ENCODE assay signal across 1 cellular context in genomic region chr11:121564948-121565684, GRCh38.
TF ChIP-seq lines count a peak whose summit lies in the region.

No MANE protein-coding gene starts in this region.

TF ChIP-seq in HepG2, 621 proteins besides CTCF, POLR2A, EP300 and RAD21 (continued from another document and continues in another):
- TF ChIP-seq FOXC1 (CRISPR knock-in tag; IDR thresholded peaks at IDR 0.05; ENCODE audit: borderline replicate concordance) (no peak), HES4 (CRISPR knock-in tag; IDR thresholded peaks at IDR 0.05; ENCODE audit: borderline replicate concordance) (no peak), CBX1 (IDR thresholded peaks at IDR 0.05; ENCODE audit: low read depth) (no peak), ZNF777 (CRISPR knock-in tag; IDR thresholded peaks at IDR 0.05) (no peak), ZNF672 (CRISPR knock-in tag; IDR thresholded peaks at IDR 0.05) (no peak), ZNF547 (CRISPR knock-in tag; IDR thresholded peaks at IDR 0.05) (no peak), ZNF616 (CRISPR knock-in tag; IDR thresholded peaks at IDR 0.05; ENCODE audit: low read depth) (no peak), BRCA1 (CRISPR knock-in tag; IDR thresholded peaks at IDR 0.05) (no peak), SOX13 (IDR thresholded peaks at IDR 0.05) (no peak), SOX13 (CRISPR knock-in tag; conservative IDR thresholded peaks at IDR 0.05 in 1 of 2, IDR thresholded peaks at IDR 0.05 in 1 of 2) (peak in 1 of 2 experiments; percentile 85; a peak in 2 of 4 replicates), ZFP41 (CRISPR knock-in tag; IDR thresholded peaks at IDR 0.05; ENCODE audit: borderline replicate concordance) (no peak), TBP (CRISPR knock-in tag; IDR thresholded peaks at IDR 0.05) (no peak), HNRNPLL (IDR thresholded peaks at IDR 0.05; ENCODE audit: low read depth, low read length, poor library complexity, severe bottlenecking) (no peak), KDM5A (IDR thresholded peaks at IDR 0.05; ENCODE audit: borderline replicate concordance, low read length) (no peak; the same call in 1 of the 2 replicates), ZFYVE20 (CRISPR knock-in tag; IDR thresholded peaks at IDR 0.05; ENCODE audit: borderline replicate concordance, low read depth) (no peak), PCBP2 (optimal IDR thresholded peaks at IDR 0.05; ENCODE audit: low read depth, low read length, poor library complexity, severe bottlenecking) (no peak), SRSF1 (optimal IDR thresholded peaks at IDR 0.05; ENCODE audit: low read depth, low read length) (no peak), MIXL1 (CRISPR knock-in tag; IDR thresholded peaks at IDR 0.05) (peak; percentile 98), RARA (CRISPR knock-in tag; IDR thresholded peaks at IDR 0.05) (peak; percentile 86), PITX1 (CRISPR knock-in tag; IDR thresholded peaks at IDR 0.05) (peak; percentile 53; the same call in 1 of the 2 replicates), SRSF4 (IDR thresholded peaks at IDR 0.05; ENCODE audit: low read depth, low read length, poor library complexity, severe bottlenecking) (no peak), MAFG (CRISPR knock-in tag; IDR thresholded peaks at IDR 0.05) (no peak), ZNF713 (CRISPR knock-in tag; IDR thresholded peaks at IDR 0.05) (no peak), TCF7 (IDR thresholded peaks at IDR 0.05; ENCODE audit: low read depth) (peak; percentile 72), ATF1 (CRISPR knock-in tag; IDR thresholded peaks at IDR 0.05) (peak; percentile 45; the same call in 1 of the 2 replicates), ZNF431 (CRISPR knock-in tag; IDR thresholded peaks at IDR 0.05; ENCODE audit: borderline replicate concordance, low read depth) (no peak; the same call in 1 of the 2 replicates), IRX3 (CRISPR knock-in tag; IDR thresholded peaks at IDR 0.05; ENCODE audit: borderline replicate concordance, low read depth) (no peak), MED13 (CRISPR knock-in tag; IDR thresholded peaks at IDR 0.05) (peak; percentile 64; the same call in 1 of the 2 replicates), NFKBIZ (CRISPR knock-in tag; IDR thresholded peaks at IDR 0.05) (peak; percentile 82; the same call in 1 of the 2 replicates), NFRKB (IDR thresholded peaks at IDR 0.05) (no peak), ZNF235 (CRISPR knock-in tag; IDR thresholded peaks at IDR 0.05; ENCODE audit: borderline replicate concordance) (no peak), TGIF2 (CRISPR knock-in tag; IDR thresholded peaks at IDR 0.05) (peak; percentile 70; the same call in 1 of the 2 replicates), POLR2AphosphoS2 (IDR thresholded peaks at IDR 0.05; ENCODE audit: low read depth, low read length) (no peak), ZNF263 (CRISPR knock-in tag; IDR thresholded peaks at IDR 0.05) (no peak)
- TF ChIP-seq, protein P1, sequence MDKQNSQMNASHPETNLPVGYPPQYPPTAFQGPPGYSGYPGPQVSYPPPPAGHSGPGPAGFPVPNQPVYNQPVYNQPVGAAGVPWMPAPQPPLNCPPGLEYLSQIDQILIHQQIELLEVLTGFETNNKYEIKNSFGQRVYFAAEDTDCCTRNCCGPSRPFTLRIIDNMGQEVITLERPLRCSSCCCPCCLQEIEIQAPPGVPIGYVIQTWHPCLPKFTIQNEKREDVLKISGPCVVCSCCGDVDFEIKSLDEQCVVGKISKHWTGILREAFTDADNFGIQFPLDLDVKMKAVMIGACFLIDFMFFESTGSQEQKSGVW (CRISPR knock-in tag; IDR thresholded peaks at IDR 0.05; ENCODE audit: borderline replicate concordance), result no peak
- TF ChIP-seq, protein P2, sequence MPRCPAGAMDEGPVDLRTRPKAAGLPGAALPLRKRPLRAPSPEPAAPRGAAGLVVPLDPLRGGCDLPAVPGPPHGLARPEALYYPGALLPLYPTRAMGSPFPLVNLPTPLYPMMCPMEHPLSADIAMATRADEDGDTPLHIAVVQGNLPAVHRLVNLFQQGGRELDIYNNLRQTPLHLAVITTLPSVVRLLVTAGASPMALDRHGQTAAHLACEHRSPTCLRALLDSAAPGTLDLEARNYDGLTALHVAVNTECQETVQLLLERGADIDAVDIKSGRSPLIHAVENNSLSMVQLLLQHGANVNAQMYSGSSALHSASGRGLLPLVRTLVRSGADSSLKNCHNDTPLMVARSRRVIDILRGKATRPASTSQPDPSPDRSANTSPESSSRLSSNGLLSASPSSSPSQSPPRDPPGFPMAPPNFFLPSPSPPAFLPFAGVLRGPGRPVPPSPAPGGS (CRISPR knock-in tag; IDR thresholded peaks at IDR 0.05), result no peak
- TF ChIP-seq, protein P3, sequence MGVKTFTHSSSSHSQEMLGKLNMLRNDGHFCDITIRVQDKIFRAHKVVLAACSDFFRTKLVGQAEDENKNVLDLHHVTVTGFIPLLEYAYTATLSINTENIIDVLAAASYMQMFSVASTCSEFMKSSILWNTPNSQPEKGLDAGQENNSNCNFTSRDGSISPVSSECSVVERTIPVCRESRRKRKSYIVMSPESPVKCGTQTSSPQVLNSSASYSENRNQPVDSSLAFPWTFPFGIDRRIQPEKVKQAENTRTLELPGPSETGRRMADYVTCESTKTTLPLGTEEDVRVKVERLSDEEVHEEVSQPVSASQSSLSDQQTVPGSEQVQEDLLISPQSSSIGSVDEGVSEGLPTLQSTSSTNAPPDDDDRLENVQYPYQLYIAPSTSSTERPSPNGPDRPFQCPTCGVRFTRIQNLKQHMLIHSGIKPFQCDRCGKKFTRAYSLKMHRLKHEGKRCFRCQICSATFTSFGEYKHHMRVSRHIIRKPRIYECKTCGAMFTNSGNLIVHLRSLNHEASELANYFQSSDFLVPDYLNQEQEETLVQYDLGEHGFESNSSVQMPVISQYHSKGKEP (CRISPR knock-in tag; IDR thresholded peaks at IDR 0.05), result no peak
- TF ChIP-seq, protein P4, sequence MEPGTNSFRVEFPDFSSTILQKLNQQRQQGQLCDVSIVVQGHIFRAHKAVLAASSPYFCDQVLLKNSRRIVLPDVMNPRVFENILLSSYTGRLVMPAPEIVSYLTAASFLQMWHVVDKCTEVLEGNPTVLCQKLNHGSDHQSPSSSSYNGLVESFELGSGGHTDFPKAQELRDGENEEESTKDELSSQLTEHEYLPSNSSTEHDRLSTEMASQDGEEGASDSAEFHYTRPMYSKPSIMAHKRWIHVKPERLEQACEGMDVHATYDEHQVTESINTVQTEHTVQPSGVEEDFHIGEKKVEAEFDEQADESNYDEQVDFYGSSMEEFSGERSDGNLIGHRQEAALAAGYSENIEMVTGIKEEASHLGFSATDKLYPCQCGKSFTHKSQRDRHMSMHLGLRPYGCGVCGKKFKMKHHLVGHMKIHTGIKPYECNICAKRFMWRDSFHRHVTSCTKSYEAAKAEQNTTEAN (CRISPR knock-in tag; conservative IDR thresholded peaks at IDR 0.05), result no peak
- TF ChIP-seq, protein P5, sequence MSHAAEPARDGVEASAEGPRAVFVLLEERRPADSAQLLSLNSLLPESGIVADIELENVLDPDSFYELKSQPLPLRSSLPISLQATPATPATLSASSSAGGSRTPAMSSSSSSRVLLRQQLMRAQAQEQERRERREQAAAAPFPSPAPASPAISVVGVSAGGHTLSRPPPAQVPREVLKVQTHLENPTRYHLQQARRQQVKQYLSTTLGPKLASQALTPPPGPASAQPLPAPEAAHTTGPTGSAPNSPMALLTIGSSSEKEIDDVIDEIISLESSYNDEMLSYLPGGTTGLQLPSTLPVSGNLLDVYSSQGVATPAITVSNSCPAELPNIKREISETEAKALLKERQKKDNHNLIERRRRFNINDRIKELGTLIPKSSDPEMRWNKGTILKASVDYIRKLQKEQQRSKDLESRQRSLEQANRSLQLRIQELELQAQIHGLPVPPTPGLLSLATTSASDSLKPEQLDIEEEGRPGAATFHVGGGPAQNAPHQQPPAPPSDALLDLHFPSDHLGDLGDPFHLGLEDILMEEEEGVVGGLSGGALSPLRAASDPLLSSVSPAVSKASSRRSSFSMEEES (CRISPR knock-in tag; IDR thresholded peaks at IDR 0.05), result peak; percentile 93
- TF ChIP-seq, protein P6, sequence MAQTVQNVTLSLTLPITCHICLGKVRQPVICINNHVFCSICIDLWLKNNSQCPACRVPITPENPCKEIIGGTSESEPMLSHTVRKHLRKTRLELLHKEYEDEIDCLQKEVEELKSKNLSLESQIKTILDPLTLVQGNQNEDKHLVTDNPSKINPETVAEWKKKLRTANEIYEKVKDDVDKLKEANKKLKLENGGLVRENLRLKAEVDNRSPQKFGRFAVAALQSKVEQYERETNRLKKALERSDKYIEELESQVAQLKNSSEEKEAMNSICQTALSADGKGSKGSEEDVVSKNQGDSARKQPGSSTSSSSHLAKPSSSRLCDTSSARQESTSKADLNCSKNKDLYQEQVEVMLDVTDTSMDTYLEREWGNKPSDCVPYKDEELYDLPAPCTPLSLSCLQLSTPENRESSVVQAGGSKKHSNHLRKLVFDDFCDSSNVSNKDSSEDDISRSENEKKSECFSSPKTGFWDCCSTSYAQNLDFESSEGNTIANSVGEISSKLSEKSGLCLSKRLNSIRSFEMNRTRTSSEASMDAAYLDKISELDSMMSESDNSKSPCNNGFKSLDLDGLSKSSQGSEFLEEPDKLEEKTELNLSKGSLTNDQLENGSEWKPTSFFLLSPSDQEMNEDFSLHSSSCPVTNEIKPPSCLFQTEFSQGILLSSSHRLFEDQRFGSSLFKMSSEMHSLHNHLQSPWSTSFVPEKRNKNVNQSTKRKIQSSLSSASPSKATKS (CRISPR knock-in tag; IDR thresholded peaks at IDR 0.05), result no peak
- TF ChIP-seq, protein P7, sequence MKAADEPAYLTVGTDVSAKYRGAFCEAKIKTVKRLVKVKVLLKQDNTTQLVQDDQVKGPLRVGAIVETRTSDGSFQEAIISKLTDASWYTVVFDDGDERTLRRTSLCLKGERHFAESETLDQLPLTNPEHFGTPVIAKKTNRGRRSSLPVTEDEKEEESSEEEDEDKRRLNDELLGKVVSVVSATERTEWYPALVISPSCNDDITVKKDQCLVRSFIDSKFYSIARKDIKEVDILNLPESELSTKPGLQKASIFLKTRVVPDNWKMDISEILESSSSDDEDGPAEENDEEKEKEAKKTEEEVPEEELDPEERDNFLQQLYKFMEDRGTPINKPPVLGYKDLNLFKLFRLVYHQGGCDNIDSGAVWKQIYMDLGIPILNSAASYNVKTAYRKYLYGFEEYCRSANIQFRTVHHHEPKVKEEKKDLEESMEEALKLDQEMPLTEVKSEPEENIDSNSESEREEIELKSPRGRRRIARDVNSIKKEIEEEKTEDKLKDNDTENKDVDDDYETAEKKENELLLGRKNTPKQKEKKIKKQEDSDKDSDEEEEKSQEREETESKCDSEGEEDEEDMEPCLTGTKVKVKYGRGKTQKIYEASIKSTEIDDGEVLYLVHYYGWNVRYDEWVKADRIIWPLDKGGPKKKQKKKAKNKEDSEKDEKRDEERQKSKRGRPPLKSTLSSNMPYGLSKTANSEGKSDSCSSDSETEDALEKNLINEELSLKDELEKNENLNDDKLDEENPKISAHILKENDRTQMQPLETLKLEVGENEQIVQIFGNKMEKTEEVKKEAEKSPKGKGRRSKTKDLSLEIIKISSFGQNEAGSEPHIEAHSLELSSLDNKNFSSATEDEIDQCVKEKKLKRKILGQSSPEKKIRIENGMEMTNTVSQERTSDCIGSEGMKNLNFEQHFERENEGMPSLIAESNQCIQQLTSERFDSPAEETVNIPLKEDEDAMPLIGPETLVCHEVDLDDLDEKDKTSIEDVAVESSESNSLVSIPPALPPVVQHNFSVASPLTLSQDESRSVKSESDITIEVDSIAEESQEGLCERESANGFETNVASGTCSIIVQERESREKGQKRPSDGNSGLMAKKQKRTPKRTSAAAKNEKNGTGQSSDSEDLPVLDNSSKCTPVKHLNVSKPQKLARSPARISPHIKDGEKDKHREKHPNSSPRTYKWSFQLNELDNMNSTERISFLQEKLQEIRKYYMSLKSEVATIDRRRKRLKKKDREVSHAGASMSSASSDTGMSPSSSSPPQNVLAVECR (CRISPR knock-in tag; IDR thresholded peaks at IDR 0.05; ENCODE audit: borderline replicate concordance), result peak; percentile 44; the same call in 1 of the 2 replicates
- TF ChIP-seq, protein P8, sequence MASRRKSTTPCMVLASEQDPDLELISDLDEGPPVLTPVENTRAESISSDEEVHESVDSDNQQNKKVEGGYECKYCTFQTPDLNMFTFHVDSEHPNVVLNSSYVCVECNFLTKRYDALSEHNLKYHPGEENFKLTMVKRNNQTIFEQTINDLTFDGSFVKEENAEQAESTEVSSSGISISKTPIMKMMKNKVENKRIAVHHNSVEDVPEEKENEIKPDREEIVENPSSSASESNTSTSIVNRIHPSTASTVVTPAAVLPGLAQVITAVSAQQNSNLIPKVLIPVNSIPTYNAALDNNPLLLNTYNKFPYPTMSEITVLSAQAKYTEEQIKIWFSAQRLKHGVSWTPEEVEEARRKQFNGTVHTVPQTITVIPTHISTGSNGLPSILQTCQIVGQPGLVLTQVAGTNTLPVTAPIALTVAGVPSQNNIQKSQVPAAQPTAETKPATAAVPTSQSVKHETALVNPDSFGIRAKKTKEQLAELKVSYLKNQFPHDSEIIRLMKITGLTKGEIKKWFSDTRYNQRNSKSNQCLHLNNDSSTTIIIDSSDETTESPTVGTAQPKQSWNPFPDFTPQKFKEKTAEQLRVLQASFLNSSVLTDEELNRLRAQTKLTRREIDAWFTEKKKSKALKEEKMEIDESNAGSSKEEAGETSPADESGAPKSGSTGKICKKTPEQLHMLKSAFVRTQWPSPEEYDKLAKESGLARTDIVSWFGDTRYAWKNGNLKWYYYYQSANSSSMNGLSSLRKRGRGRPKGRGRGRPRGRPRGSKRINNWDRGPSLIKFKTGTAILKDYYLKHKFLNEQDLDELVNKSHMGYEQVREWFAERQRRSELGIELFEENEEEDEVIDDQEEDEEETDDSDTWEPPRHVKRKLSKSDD (CRISPR knock-in tag; IDR thresholded peaks at IDR 0.05; ENCODE audit: low read depth), result no peak
- TF ChIP-seq, protein P9, sequence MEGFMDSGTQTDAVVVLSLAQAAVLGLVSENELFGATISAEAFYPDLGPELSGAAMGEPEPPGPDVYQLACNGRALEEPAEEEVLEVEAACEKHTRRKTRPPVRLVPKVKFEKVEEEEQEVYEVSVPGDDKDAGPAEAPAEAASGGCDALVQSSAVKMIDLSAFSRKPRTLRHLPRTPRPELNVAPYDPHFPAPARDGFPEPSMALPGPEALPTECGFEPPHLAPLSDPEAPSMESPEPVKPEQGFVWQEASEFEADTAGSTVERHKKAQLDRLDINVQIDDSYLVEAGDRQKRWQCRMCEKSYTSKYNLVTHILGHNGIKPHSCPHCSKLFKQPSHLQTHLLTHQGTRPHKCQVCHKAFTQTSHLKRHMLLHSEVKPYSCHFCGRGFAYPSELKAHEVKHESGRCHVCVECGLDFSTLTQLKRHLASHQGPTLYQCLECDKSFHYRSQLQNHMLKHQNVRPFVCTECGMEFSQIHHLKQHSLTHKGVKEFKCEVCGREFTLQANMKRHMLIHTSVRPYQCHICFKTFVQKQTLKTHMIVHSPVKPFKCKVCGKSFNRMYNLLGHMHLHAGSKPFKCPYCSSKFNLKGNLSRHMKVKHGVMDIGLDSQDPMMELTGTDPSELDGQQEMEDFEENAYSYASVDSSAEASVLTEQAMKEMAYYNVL (CRISPR knock-in tag; IDR thresholded peaks at IDR 0.05; ENCODE audit: borderline replicate concordance), result peak; percentile 71; the same call in 1 of the 2 replicates
- TF ChIP-seq, protein P10, sequence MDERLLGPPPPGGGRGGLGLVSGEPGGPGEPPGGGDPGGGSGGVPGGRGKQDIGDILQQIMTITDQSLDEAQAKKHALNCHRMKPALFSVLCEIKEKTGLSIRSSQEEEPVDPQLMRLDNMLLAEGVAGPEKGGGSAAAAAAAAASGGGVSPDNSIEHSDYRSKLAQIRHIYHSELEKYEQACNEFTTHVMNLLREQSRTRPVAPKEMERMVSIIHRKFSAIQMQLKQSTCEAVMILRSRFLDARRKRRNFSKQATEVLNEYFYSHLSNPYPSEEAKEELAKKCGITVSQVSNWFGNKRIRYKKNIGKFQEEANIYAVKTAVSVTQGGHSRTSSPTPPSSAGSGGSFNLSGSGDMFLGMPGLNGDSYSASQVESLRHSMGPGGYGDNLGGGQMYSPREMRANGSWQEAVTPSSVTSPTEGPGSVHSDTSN (CRISPR knock-in tag; IDR thresholded peaks at IDR 0.05), result no peak
